3 cellular contexts compared by ENCODE assay signal in genomic region chr1:15803380-15803779, GRCh38.
TF ChIP-seq lines count a peak whose summit lies in the region.

No MANE protein-coding gene starts in this region.

TF ChIP-seq in SK-N-SH, 30 proteins besides CTCF, POLR2A, EP300 and RAD21:
- no peak for TF ChIP-seq GATA2 (CRISPR knock-in tag; IDR thresholded peaks at IDR 0.05)
- peak; percentile 38 for TF ChIP-seq SMC3 (IDR thresholded peaks at IDR 0.05; ENCODE audit: low read depth, low read length)

TF ChIP-seq in SK-N-SH treated with all-trans-retinoic acid at 6 μM for 48 hours, 23 proteins besides CTCF, POLR2A, EP300 and RAD21:
- TF ChIP-seq PPARA (CRISPR knock-in tag; IDR thresholded peaks at IDR 0.05; ENCODE audit: borderline replicate concordance) (no peak), TSHZ2 (CRISPR knock-in tag; IDR thresholded peaks at IDR 0.05) (no peak), CSRNP3 (CRISPR knock-in tag; IDR thresholded peaks at IDR 0.05) (no peak), TCF4 (CRISPR knock-in tag; IDR thresholded peaks at IDR 0.05; ENCODE audit: borderline replicate concordance) (no peak), ISL1 (CRISPR knock-in tag; IDR thresholded peaks at IDR 0.05) (no peak), OSR1 (CRISPR knock-in tag; IDR thresholded peaks at IDR 0.05) (no peak), ZFP30 (CRISPR knock-in tag; IDR thresholded peaks at IDR 0.05) (no peak), ESRRG (CRISPR knock-in tag; IDR thresholded peaks at IDR 0.05) (no peak), TOX (CRISPR knock-in tag; IDR thresholded peaks at IDR 0.05; ENCODE audit: borderline replicate concordance) (no peak), ZNF8 (CRISPR knock-in tag; IDR thresholded peaks at IDR 0.05) (no peak), ZFP3 (CRISPR knock-in tag; IDR thresholded peaks at IDR 0.05) (no peak), CREB5 (CRISPR knock-in tag; IDR thresholded peaks at IDR 0.05; ENCODE audit: low read depth) (no peak), PATZ1 (CRISPR knock-in tag; IDR thresholded peaks at IDR 0.05; ENCODE audit: borderline replicate concordance) (no peak), ARNTL (CRISPR knock-in tag; IDR thresholded peaks at IDR 0.05; ENCODE audit: borderline replicate concordance, low read depth) (no peak), SNAI2 (CRISPR knock-in tag; IDR thresholded peaks at IDR 0.05) (no peak), CSDC2 (CRISPR knock-in tag; IDR thresholded peaks at IDR 0.05) (no peak), POU6F1 (CRISPR knock-in tag; IDR thresholded peaks at IDR 0.05; ENCODE audit: borderline replicate concordance, low read depth) (no peak), ZC3H10 (CRISPR knock-in tag; IDR thresholded peaks at IDR 0.05) (no peak)

TF ChIP-seq in GM12878, 131 proteins besides CTCF, POLR2A, EP300 and RAD21:
- TF ChIP-seq POU2F2 (IDR thresholded peaks at IDR 0.05; ENCODE audit: borderline replicate concordance, low read depth, low read length) (peak; percentile 17; the same call in 1 of the 3 replicates), FOS (IDR thresholded peaks at IDR 0.05; ENCODE audit: borderline replicate concordance, extremely low read depth, insufficient read length) (no peak), SMC3 (IDR thresholded peaks at IDR 0.05; ENCODE audit: borderline replicate concordance, low read length) (peak; percentile 51; the same call in 1 of the 2 replicates)
